ENCODE assay signal across 10 cellular contexts in genomic region chr12:106645074-106645421, GRCh38.
DNase-seq lines count a peak whose midpoint lies in the region; ATAC-seq and TF ChIP-seq lines count a peak whose summit lies in the region.
"Had no signal": no experiment of that assay in that cellular context is flagged by ENCODE, and none has a peak within 500 bp of the region (broad histone marks: within the 10 kb centered on the region; RNA-seq: fewer than 3 reads in every experiment).

No MANE protein-coding gene starts in this region.

- no peak overlapping the region for H3K4me3 Mint-ChIP-seq in activated CD8-positive, alpha-beta memory T cell treated with anti-CD3 and anti-CD28 coated beads, Interleukin-2, amount 10 ng/mL, durations not matched to agents 7 days and 5 days

- intact Hi-C loops in PC-3 (cut with micrococcal nuclease) = no loop called here

- H3K4me1 Mint-ChIP-seq in activated CD8-positive, alpha-beta memory T cell treated with anti-CD3 and anti-CD28 coated beads, Interleukin-2, amount 10 ng/mL, durations not matched to agents 7 days and 5 days = no peaks in the 10 kb centered on the region

- BruUV-seq in PC-3 (replicated peaks; lab: Mats Ljungman, UMichigan) = no TSS peak

- no peaks in the 10 kb centered on the region for H3K79me2 ChIP-seq in PC-3 (ENCODE audit: low read length)

- peak overlapping the region; percentile 63 for H3K4me2 ChIP-seq in PC-3 (ENCODE audit: low read length)

- no peaks in the 10 kb centered on the region for H3K36me3 Mint-ChIP-seq in activated CD8-positive, alpha-beta memory T cell treated with anti-CD3 and anti-CD28 coated beads, Interleukin-2, amount 10 ng/mL, durations not matched to agents 7 days and 5 days

- no peak for TF ChIP-seq CTCF in PC-3 (conservative IDR thresholded peaks at IDR 0.05; ENCODE audit: low read depth, low read length)
- TF ChIP-seq CTCF in retinal pigment epithelial cell (conservative IDR thresholded peaks at IDR 0.05; ENCODE audit: low read depth, low read length) = no peak

- H3K27me3 Mint-ChIP-seq in activated CD8-positive, alpha-beta memory T cell treated with anti-CD3 and anti-CD28 coated beads, Interleukin-2, amount 10 ng/mL, durations not matched to agents 7 days and 5 days = peaks cover 2% of the 10 kb centered on the region

- no peak overlapping the region for H3K9ac ChIP-seq in PC-3 (ENCODE audit: low read length)

- H4K20me1 ChIP-seq in PC-3 (ENCODE audit: low read length) = no peaks in the 10 kb centered on the region

- H3K9me3 Mint-ChIP-seq in activated CD8-positive, alpha-beta memory T cell treated with anti-CD3 and anti-CD28 coated beads, Interleukin-2, amount 10 ng/mL, durations not matched to agents 7 days and 5 days (ENCODE audit: low read depth) = no peaks in the 10 kb centered on the region

- no peaks in the 10 kb centered on the region for H3K9me3 ChIP-seq in PC-3 (ENCODE audit: low read length)

- H3K27ac Mint-ChIP-seq in activated CD8-positive, alpha-beta memory T cell treated with anti-CD3 and anti-CD28 coated beads, Interleukin-2, amount 10 ng/mL, durations not matched to agents 7 days and 5 days = no peak overlapping the region

- no peak overlapping the region for H3K27ac ChIP-seq in PC-3 (ENCODE audit: low read length)

- H3F3A ChIP-seq in PC-3 (ENCODE audit: low read length, unreplicated experiment) = no peaks in the 10 kb centered on the region

- no peaks in the 10 kb centered on the region for H3K9me2 ChIP-seq in PC-3 (replicated peaks; ENCODE audit: low read length)

- POLR2A ChIA-PET in PC-3 (lab: Charles Lee; ENCODE audit: unreplicated experiment) = no interaction called here

- H2AFZ ChIP-seq in PC-3 (ENCODE audit: low read length) = peak overlapping the region; percentile 52

- no peaks in the 10 kb centered on the region for H3K36me3 ChIP-seq in PC-3 (ENCODE audit: low read depth, low read length)

- H3K4me1 ChIP-seq in PC-3 (ENCODE audit: insufficient read depth, low read length) = peaks cover 6% of the 10 kb centered on the region; the same call in 1 of the 2 replicates

- peak; percentile 55 for DNase-seq in HT1080 (ENCODE audit: low read depth)
- peak; percentile 62 for DNase-seq in PC-3
- DNase-seq in globus pallidus (ENCODE audit: low spot score) = peak; percentile 94
- peak; percentile 88 for DNase-seq in retinal pigment epithelial cell (ENCODE audit: low read depth)
- no peak for DNase-seq in stimulated activated CD4-positive, alpha-beta T cell treated with anti-CD3 and anti-CD28 coated beads, Interleukin-4, amount 100 ng/mL, for 4 hours
- no peak for DNase-seq in activated CD8-positive, alpha-beta memory T cell treated with anti-CD3 and anti-CD28 coated beads, Interleukin-2, amount 10 ng/mL, durations not matched to agents 7 days and 5 days
- DNase-seq in AG08396 (ENCODE audit: low spot score) = no peak
- DNase-seq: activated CD4-positive, alpha-beta T cell treated with anti-CD3 and anti-CD28 coated beads, Interleukin-2, amount 50 U/mL, for 4 hours; cortex of kidney had no signal

- peak overlapping the region; percentile 29 for H3K4me3 ChIP-seq in PC-3 (ENCODE audit: low read length)
- no peak overlapping the region for H3K4me3 ChIP-seq in retinal pigment epithelial cell (ENCODE audit: low read length)

- CTCF ChIA-PET in PC-3 (lab: Charles Lee) = no interaction called here
- CTCF ChIA-PET in activated CD8-positive, alpha-beta memory T cell treated with anti-CD3 and anti-CD28 coated beads, Interleukin-2, amount 10 ng/mL, durations not matched to agents 7 days and 5 days (lab: Charles Lee) = no interaction called here

- ATAC-seq in PC-3 (peak; percentile 73), GM21529 (IDR thresholded peaks at IDR 0.05; ENCODE audit: unreplicated experiment) (no peak)
- no peak for ATAC-seq in activated CD8-positive, alpha-beta memory T cell treated with anti-CD3 and anti-CD28 coated beads, Interleukin-2, amount 10 ng/mL, durations not matched to agents 7 days and 5 days

- 0 out of 2 replicates have a peak, but pooled peaks cover under 1% of the 10 kb centered on the region for H3K27me3 ChIP-seq in PC-3 (ENCODE audit: low read length)

Comparison
In these comparisons a context has a peak if more than half of its experiments do, and no peak if none do; other contexts are left out.
1. DNase-seq: peak in HT1080 (single experiment), PC-3 (single experiment), globus pallidus (single experiment) and retinal pigment epithelial cell (single experiment); none in stimulated activated CD4-positive, alpha-beta T cell treated with anti-CD3 and anti-CD28 coated beads, Interleukin-4, amount 100 ng/mL, for 4 hours (0 of 2), activated CD8-positive, alpha-beta memory T cell treated with anti-CD3 and anti-CD28 coated beads, Interleukin-2, amount 10 ng/mL, durations not matched to agents 7 days and 5 days (single experiment) and AG08396 (single experiment).